22 cellular contexts compared by ENCODE assay signal in the genomic region with DNA sequence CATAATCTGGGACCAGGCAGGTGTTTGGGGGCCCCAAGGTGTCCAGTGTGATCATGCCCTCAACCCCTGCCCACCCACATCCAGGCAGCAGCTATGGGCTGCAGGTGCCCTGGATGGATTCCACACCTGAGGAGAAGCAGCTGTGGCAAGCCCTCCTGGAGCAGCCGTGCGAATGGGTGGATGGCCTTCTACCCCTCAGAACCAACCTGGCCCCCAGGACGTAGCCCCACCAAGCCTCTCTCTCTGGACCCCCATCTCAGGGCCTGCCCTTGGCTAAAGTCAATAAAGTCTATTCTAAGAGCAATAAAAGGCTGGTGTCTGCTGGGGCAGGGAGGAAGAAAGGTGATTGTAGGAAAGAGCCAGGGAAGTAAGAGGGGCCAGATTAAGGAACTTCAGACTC. TPM values are rescaled to one million over a fixed set of nuclear protein-coding genes. Genes with fewer than 3 reads are reported as not detected.
"Had no signal": no experiment of that assay in that cellular context is flagged by ENCODE, and none has a peak within 500 bp of the region (broad histone marks: within the 10 kb centered on the region; RNA-seq: fewer than 3 reads in every experiment).

No MANE protein-coding gene starts in this region.

- H3K36me3 ChIP-seq: pancreas, transverse colon had no signal

- H3K4me3 Mint-ChIP-seq: activated T-cell treated with anti-CD3 and anti-CD28 coated beads, Interleukin-2, amount 50 U/mL, for 4 hours; stimulated activated naive CD8-positive, alpha-beta T cell treated with anti-CD3 and anti-CD28 coated beads, Interleukin-15, amount 100 ng/mL, for 72 hours; T-helper 1 cell treated with Interleukin-12 subunit alpha and Interleukin-12 subunit beta and Interleukin-4 antibody, amounts not matched to agents 30 μg/mL and 1 μg/mL, for 36 hours had no signal

- H3K27me3 ChIP-seq: heart right ventricle, pancreas, transverse colon had no signal

- ATAC-seq: activated T-cell treated with anti-CD3 and anti-CD28 coated beads, Interleukin-2, amount 50 U/mL, for 4 hours; left colon; lower lobe of right lung; mucosa of descending colon; pancreas; right cardiac atrium; stimulated activated naive CD8-positive, alpha-beta T cell treated with anti-CD3 and anti-CD28 coated beads, Interleukin-15, amount 100 ng/mL, for 72 hours had no signal

- H3K27ac ChIP-seq: heart right ventricle, lower lobe of right lung, pancreas, transverse colon had no signal

- H3K27ac Mint-ChIP-seq: stimulated activated naive CD8-positive, alpha-beta T cell treated with anti-CD3 and anti-CD28 coated beads, Interleukin-15, amount 100 ng/mL, for 72 hours; T-helper 1 cell treated with Interleukin-12 subunit alpha and Interleukin-12 subunit beta and Interleukin-4 antibody, amounts not matched to agents 30 μg/mL and 1 μg/mL, for 36 hours had no signal

- H3K9me3 Mint-ChIP-seq: activated T-cell treated with anti-CD3 and anti-CD28 coated beads, Interleukin-2, amount 50 U/mL, for 4 hours; stimulated activated naive CD8-positive, alpha-beta T cell treated with anti-CD3 and anti-CD28 coated beads, Interleukin-15, amount 100 ng/mL, for 72 hours; T-helper 1 cell treated with Interleukin-12 subunit alpha and Interleukin-12 subunit beta and Interleukin-4 antibody, amounts not matched to agents 30 μg/mL and 1 μg/mL, for 36 hours had no signal

- DNase-seq: activated CD4-positive, alpha-beta T cell treated with anti-CD3 and anti-CD28 coated beads for 48 hours; activated naive CD4-positive, alpha-beta T cell treated with Interleukin-2 at 50 U/mL for 16 hours; activated T-cell treated with anti-CD3 and anti-CD28 coated beads, Interleukin-2, amount 50 U/mL, for 4 hours; amygdala; effector CD4-positive, alpha-beta T cell; erythroblast; foreskin fibroblast; heart right ventricle; left colon; lower lobe of right lung; mesendoderm; stimulated activated CD4-positive, alpha-beta T cell treated with anti-CD3 and anti-CD28 coated beads, Interleukin-4, amount 100 ng/mL, for 24 hours; stimulated activated naive CD8-positive, alpha-beta T cell treated with anti-CD3 and anti-CD28 coated beads, Interleukin-15, amount 100 ng/mL, for 72 hours; transverse colon had no signal

- H3K4me3 ChIP-seq: heart right ventricle, lower lobe of right lung, mucosa of descending colon, pancreas, transverse colon had no signal

- H3K9me3 ChIP-seq: heart right ventricle, lower lobe of right lung, mucosa of descending colon, pancreas, transverse colon had no signal

RNA-seq across cellular contexts. Expression of a gene that starts 21.0 kb away (rescaled TPM):
- total RNA-seq: cerebellum, fibroblast of lung had no signal
- polyA plus RNA-seq: fibroblast of lung, keratinocyte had no signal

RNA-seq across cellular contexts. Expression of a gene that starts 29.5 kb away (rescaled TPM):
- total RNA-seq: activated T-cell treated with anti-CD3 and anti-CD28 coated beads, Interleukin-2, amount 50 U/mL, for 4 hours; cerebellum; fibroblast of lung; heart right ventricle; pulmonary artery endothelial cell; right cardiac atrium; transverse colon had no signal
- polyA plus RNA-seq: fibroblast of lung, heart right ventricle, right cardiac atrium had no signal
